Comparison of ENCODE assay signal across 1 cellular context in the genomic region with DNA sequence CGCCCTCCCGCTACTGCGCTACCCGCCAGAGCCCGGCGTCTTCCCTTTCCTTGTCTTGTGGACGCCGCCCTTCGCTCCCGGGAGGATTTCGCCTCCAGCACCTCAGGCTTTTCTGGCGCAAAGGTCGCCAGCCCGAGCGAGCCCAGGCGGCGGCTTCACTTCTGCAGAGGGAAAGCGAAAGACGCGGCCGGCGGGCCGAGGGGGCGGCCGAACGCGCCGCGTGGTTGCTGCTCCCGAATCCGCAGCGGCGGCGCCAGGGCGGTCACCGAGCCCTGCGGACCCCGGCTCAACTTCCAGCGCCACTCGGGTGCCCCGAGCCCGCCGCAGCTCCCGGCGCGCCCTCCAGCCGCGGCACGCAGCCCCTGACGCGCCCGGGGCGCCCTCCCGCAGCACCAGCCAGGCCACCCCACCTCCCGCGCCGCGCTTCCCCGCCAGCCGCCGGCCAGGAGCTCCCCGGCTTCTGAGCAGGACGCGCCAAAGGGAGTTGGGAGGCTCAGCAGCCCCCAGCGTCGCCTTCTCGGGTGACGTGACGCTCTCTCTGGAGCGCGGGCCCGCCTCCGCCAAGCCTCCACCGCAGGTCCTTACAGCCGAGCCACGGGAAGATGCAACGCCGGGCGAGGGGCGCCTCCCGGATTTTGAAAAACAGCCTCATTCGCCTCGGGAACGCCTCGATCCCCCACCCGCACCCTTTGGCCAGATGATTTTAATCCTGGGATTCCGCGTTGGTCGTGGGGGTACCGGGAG.
TF ChIP-seq lines count a peak whose summit lies in the region.

No MANE protein-coding gene starts in this region.

TF ChIP-seq in HEK293, 187 proteins besides CTCF, POLR2A, EP300 and RAD21 (continued from another document):
- TF ChIP-seq, protein P1, sequence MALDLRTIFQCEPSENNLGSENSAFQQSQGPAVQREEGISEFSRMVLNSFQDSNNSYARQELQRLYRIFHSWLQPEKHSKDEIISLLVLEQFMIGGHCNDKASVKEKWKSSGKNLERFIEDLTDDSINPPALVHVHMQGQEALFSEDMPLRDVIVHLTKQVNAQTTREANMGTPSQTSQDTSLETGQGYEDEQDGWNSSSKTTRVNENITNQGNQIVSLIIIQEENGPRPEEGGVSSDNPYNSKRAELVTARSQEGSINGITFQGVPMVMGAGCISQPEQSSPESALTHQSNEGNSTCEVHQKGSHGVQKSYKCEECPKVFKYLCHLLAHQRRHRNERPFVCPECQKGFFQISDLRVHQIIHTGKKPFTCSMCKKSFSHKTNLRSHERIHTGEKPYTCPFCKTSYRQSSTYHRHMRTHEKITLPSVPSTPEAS (tag by site-specific recombination; IDR thresholded peaks at IDR 0.05), result no peak
- TF ChIP-seq ZIC2 (tag by site-specific recombination; IDR thresholded peaks at IDR 0.05) (no peak), FEZF1 (tag by site-specific recombination; IDR thresholded peaks at IDR 0.05) (no peak), TRIM28 (IDR thresholded peaks at IDR 0.05; ENCODE audit: borderline replicate concordance, low read length) (no peak), GLI2 (tag by site-specific recombination; IDR thresholded peaks at IDR 0.05; ENCODE audit: borderline replicate concordance, low read depth) (no peak), ZNF571 (tag by site-specific recombination; IDR thresholded peaks at IDR 0.05) (no peak), ZNF777 (tag by site-specific recombination; IDR thresholded peaks at IDR 0.05; ENCODE audit: borderline replicate concordance) (no peak), ZNF174 (tag by site-specific recombination; IDR thresholded peaks at IDR 0.05) (no peak), ZNF133 (tag by site-specific recombination; IDR thresholded peaks at IDR 0.05) (no peak), ZBTB21 (tag by site-specific recombination; IDR thresholded peaks at IDR 0.05) (no peak), ZNF416 (tag by site-specific recombination; IDR thresholded peaks at IDR 0.05) (no peak), ZNF785 (tag by site-specific recombination; IDR thresholded peaks at IDR 0.05) (no peak), PRDM1 (tag by site-specific recombination; IDR thresholded peaks at IDR 0.05) (no peak), ZNF585B (tag by site-specific recombination; IDR thresholded peaks at IDR 0.05) (no peak), ZNF19 (tag by site-specific recombination; IDR thresholded peaks at IDR 0.05; ENCODE audit: low read depth) (no peak), ZNF664 (tag by site-specific recombination; IDR thresholded peaks at IDR 0.05) (no peak), ZNF501 (tag by site-specific recombination; IDR thresholded peaks at IDR 0.05) (no peak), ZNF324 (tag by site-specific recombination; IDR thresholded peaks at IDR 0.05) (no peak), ZNF529 (tag by site-specific recombination; IDR thresholded peaks at IDR 0.05; ENCODE audit: insufficient replicate concordance) (no peak), ZNF114 (tag by site-specific recombination; IDR thresholded peaks at IDR 0.05) (no peak), ZNF433 (tag by site-specific recombination; IDR thresholded peaks at IDR 0.05; ENCODE audit: low read depth) (no peak), ZFP41 (tag by site-specific recombination; IDR thresholded peaks at IDR 0.05; ENCODE audit: borderline replicate concordance) (no peak), SCRT1 (tag by site-specific recombination; IDR thresholded peaks at IDR 0.05; ENCODE audit: borderline replicate concordance) (no peak), HOXD13 (CRISPR knock-in tag; IDR thresholded peaks at IDR 0.05; ENCODE audit: borderline replicate concordance) (no peak), ZNF292 (tag by site-specific recombination; IDR thresholded peaks at IDR 0.05; ENCODE audit: borderline replicate concordance, low read depth) (no peak), ZNF558 (tag by site-specific recombination; IDR thresholded peaks at IDR 0.05) (no peak), ZNF76 (tag by site-specific recombination; IDR thresholded peaks at IDR 0.05; ENCODE audit: borderline replicate concordance, low read depth) (no peak), MZF1 (tag by site-specific recombination; IDR thresholded peaks at IDR 0.05; ENCODE audit: borderline replicate concordance) (no peak), ZNF747 (tag by site-specific recombination; IDR thresholded peaks at IDR 0.05) (no peak), KLF10 (tag by site-specific recombination; IDR thresholded peaks at IDR 0.05) (peak; percentile 63; the same call in 1 of the 2 replicates), KLF9 (tag by site-specific recombination; IDR thresholded peaks at IDR 0.05; ENCODE audit: low read depth) (peak; percentile 30), ZBTB8A (tag by site-specific recombination; IDR thresholded peaks at IDR 0.05) (peak; percentile 19; the same call in 1 of the 2 replicates)
- TF ChIP-seq, protein P2, sequence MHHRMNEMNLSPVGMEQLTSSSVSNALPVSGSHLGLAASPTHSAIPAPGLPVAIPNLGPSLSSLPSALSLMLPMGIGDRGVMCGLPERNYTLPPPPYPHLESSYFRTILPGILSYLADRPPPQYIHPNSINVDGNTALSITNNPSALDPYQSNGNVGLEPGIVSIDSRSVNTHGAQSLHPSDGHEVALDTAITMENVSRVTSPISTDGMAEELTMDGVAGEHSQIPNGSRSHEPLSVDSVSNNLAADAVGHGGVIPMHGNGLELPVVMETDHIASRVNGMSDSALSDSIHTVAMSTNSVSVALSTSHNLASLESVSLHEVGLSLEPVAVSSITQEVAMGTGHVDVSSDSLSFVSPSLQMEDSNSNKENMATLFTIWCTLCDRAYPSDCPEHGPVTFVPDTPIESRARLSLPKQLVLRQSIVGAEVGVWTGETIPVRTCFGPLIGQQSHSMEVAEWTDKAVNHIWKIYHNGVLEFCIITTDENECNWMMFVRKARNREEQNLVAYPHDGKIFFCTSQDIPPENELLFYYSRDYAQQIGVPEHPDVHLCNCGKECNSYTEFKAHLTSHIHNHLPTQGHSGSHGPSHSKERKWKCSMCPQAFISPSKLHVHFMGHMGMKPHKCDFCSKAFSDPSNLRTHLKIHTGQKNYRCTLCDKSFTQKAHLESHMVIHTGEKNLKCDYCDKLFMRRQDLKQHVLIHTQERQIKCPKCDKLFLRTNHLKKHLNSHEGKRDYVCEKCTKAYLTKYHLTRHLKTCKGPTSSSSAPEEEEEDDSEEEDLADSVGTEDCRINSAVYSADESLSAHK (tag by site-specific recombination; IDR thresholded peaks at IDR 0.05), result no peak
- TF ChIP-seq, protein P3, sequence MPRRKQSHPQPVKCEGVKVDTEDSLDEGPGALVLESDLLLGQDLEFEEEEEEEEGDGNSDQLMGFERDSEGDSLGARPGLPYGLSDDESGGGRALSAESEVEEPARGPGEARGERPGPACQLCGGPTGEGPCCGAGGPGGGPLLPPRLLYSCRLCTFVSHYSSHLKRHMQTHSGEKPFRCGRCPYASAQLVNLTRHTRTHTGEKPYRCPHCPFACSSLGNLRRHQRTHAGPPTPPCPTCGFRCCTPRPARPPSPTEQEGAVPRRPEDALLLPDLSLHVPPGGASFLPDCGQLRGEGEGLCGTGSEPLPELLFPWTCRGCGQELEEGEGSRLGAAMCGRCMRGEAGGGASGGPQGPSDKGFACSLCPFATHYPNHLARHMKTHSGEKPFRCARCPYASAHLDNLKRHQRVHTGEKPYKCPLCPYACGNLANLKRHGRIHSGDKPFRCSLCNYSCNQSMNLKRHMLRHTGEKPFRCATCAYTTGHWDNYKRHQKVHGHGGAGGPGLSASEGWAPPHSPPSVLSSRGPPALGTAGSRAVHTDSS (tag by site-specific recombination; IDR thresholded peaks at IDR 0.05), result no peak
- TF ChIP-seq, protein P4, sequence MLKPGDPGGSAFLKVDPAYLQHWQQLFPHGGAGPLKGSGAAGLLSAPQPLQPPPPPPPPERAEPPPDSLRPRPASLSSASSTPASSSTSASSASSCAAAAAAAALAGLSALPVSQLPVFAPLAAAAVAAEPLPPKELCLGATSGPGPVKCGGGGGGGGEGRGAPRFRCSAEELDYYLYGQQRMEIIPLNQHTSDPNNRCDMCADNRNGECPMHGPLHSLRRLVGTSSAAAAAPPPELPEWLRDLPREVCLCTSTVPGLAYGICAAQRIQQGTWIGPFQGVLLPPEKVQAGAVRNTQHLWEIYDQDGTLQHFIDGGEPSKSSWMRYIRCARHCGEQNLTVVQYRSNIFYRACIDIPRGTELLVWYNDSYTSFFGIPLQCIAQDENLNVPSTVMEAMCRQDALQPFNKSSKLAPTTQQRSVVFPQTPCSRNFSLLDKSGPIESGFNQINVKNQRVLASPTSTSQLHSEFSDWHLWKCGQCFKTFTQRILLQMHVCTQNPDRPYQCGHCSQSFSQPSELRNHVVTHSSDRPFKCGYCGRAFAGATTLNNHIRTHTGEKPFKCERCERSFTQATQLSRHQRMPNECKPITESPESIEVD (tag by site-specific recombination; IDR thresholded peaks at IDR 0.05), result no peak
- TF ChIP-seq, protein P5, sequence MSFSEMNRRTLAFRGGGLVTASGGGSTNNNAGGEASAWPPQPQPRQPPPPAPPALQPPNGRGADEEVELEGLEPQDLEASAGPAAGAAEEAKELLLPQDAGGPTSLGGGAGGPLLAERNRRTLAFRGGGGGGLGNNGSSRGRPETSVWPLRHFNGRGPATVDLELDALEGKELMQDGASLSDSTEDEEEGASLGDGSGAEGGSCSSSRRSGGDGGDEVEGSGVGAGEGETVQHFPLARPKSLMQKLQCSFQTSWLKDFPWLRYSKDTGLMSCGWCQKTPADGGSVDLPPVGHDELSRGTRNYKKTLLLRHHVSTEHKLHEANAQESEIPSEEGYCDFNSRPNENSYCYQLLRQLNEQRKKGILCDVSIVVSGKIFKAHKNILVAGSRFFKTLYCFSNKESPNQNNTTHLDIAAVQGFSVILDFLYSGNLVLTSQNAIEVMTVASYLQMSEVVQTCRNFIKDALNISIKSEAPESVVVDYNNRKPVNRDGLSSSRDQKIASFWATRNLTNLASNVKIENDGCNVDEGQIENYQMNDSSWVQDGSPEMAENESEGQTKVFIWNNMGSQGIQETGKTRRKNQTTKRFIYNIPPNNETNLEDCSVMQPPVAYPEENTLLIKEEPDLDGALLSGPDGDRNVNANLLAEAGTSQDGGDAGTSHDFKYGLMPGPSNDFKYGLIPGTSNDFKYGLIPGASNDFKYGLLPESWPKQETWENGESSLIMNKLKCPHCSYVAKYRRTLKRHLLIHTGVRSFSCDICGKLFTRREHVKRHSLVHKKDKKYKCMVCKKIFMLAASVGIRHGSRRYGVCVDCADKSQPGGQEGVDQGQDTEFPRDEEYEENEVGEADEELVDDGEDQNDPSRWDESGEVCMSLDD (tag by site-specific recombination; IDR thresholded peaks at IDR 0.05), result no peak
- TF ChIP-seq, protein P6, sequence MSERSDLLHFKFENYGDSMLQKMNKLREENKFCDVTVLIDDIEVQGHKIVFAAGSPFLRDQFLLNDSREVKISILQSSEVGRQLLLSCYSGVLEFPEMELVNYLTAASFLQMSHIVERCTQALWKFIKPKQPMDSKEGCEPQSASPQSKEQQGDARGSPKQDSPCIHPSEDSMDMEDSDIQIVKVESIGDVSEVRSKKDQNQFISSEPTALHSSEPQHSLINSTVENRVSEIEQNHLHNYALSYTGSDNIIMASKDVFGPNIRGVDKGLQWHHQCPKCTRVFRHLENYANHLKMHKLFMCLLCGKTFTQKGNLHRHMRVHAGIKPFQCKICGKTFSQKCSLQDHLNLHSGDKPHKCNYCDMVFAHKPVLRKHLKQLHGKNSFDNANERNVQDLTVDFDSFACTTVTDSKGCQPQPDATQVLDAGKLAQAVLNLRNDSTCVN (tag by site-specific recombination; optimal IDR thresholded peaks at IDR 0.05), result peak; percentile 49
- TF ChIP-seq, protein P7, sequence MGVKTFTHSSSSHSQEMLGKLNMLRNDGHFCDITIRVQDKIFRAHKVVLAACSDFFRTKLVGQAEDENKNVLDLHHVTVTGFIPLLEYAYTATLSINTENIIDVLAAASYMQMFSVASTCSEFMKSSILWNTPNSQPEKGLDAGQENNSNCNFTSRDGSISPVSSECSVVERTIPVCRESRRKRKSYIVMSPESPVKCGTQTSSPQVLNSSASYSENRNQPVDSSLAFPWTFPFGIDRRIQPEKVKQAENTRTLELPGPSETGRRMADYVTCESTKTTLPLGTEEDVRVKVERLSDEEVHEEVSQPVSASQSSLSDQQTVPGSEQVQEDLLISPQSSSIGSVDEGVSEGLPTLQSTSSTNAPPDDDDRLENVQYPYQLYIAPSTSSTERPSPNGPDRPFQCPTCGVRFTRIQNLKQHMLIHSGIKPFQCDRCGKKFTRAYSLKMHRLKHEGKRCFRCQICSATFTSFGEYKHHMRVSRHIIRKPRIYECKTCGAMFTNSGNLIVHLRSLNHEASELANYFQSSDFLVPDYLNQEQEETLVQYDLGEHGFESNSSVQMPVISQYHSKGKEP (tag by site-specific recombination; IDR thresholded peaks at IDR 0.05), result no peak
- TF ChIP-seq, protein P8, sequence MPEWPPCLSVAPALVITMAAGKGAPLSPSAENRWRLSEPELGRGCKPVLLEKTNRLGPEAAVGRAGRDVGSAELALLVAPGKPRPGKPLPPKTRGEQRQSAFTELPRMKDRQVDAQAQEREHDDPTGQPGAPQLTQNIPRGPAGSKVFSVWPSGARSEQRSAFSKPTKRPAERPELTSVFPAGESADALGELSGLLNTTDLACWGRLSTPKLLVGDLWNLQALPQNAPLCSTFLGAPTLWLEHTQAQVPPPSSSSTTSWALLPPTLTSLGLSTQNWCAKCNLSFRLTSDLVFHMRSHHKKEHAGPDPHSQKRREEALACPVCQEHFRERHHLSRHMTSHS (tag by site-specific recombination; IDR thresholded peaks at IDR 0.05), result no peak
